ENCODE assay signal across 17 cellular contexts in the genomic region with DNA sequence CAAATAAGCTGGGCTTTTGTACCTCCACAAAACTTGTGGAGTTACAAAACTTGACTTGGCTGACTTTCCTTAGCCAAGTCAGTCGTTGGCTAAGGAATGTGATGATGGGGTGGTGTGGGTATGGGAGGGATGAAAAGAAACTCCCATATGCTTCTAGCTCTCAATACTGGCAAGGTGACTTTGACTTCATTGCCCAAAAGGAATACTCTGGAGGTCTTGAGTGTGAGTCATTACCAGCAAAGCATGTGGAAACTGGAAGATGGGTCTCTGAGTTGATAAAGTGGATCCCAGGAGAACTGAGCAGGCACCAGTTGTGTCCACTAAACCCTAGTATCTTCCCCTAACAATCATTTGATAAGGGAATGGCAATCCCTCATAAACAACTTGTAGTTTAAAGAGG.
DNase-seq lines count a peak whose midpoint lies in the region; ATAC-seq, FAIRE-seq and TF ChIP-seq lines count a peak whose summit lies in the region.
"Had no signal": no experiment of that assay in that cellular context is flagged by ENCODE, and none has a peak within 500 bp of the region (broad histone marks: within the 10 kb centered on the region; RNA-seq: fewer than 3 reads in every experiment).

No MANE protein-coding gene starts in this region.

- POLR2A ChIA-PET in IMR-90 (lab: Charles Lee; ENCODE audit: unreplicated experiment), result no interaction called here
- POLR2A ChIA-PET in naive thymus-derived CD4-positive, alpha-beta T cell (lab: Charles Lee), result no interaction called here

- no peak for TF ChIP-seq RAD21 in IMR-90 (IDR thresholded peaks at IDR 0.05; ENCODE audit: low read length)

- WGBS in IMR-90 (ENCODE audit: extremely low coverage in 2 of 2, insufficient read length in 1 of 2), 2 experiments, result no CpG with 5 or more reads among the region's 1 CpG

- peak overlapping the region; percentile 23; the same call in 1 of the 2 replicates for H2BK120ac ChIP-seq in IMR-90 (ENCODE audit: low read depth, low read length)

- H2BK15ac ChIP-seq in IMR-90 (ENCODE audit: low read depth, low read length), result peak overlapping the region; percentile 23; the same call in 1 of the 3 replicates

- peak; percentile 21 for DNase-seq in AG20443 (ENCODE audit: low spot score)
- DNase-seq in IMR-90, result peak; percentile 49
- DNase-seq in cardiac fibroblast (ENCODE audit: low read depth in 2 of 2), result peak; percentile 50 to 65
- peak; percentile 19 for DNase-seq in keratinocyte (ENCODE audit: low read depth, low spot score)
- DNase-seq in SIG-M5 (lab: John Stamatoyannopoulos, UW), result no peak
- no peak for DNase-seq in naive thymus-derived CD4-positive, alpha-beta T cell
- DNase-seq: activated CD8-positive, alpha-beta memory T cell treated with anti-CD3 and anti-CD28 coated beads for 24 hours; anterior cingulate cortex; Caco-2; dorsolateral prefrontal cortex; lower lobe of right lung; NCI-H187 treated with DMSO at 0.1 percent for 48 hours; NCI-H510A treated with DMSO at 0.1 percent for 48 hours; nephron progenitor cell had no signal

- dilution Hi-C loops in IMR-90 (cut with HindIII; ENCODE audit: low sequenced_read_pairs, unreplicated experiment) (no loop called here), keratinocyte (cut with MboI; ENCODE audit: extremely low pct_ligation_motif_present, low sequenced_read_pairs) (no loop called here)

- no peak overlapping the region for H3K56ac ChIP-seq in IMR-90 (ENCODE audit: extremely low read depth, insufficient read depth, low read length)

- no peak for TF ChIP-seq POLR2A in IMR-90 (IDR thresholded peaks at IDR 0.05; ENCODE audit: low read depth, low read length)

- intact Hi-C loops in IMR-90 (cut with micrococcal nuclease), result loop anchor here (10.0 kb wide), 1 partner anchor 1654 kb away; no protein-coding TSS in a partner anchor
- intact Hi-C loops in naive thymus-derived CD4-positive, alpha-beta T cell (cut with micrococcal nuclease), result no loop called here

- H3K9me3 ChIP-seq in IMR-90 (ENCODE audit: control insufficient read depth, insufficient read depth, low read length) (no peaks in the 10 kb centered on the region), keratinocyte (ENCODE audit: control insufficient read depth, low read depth, low read length) (no peaks in the 10 kb centered on the region)
- H3K9me3 ChIP-seq in naive thymus-derived CD4-positive, alpha-beta T cell (ENCODE audit: control insufficient read depth in 2 of 3, low read length in 3 of 3), result no peaks in the 10 kb centered on the region
- H3K9me3 ChIP-seq: Caco-2, lower lobe of right lung had no signal

- H3K4me3 Mint-ChIP-seq in naive thymus-derived CD4-positive, alpha-beta T cell, result no peak overlapping the region
- H3K4me3 Mint-ChIP-seq: nephron progenitor cell had no signal

- peak overlapping the region; percentile 34 for H3K18ac ChIP-seq in IMR-90 (ENCODE audit: low read depth, low read length)

- no peaks in the 10 kb centered on the region for H3K36me3 Mint-ChIP-seq in naive thymus-derived CD4-positive, alpha-beta T cell

- H3K4ac ChIP-seq in IMR-90 (ENCODE audit: low read depth, low read length), result peak overlapping the region; percentile 56; the same call in 1 of the 2 replicates

- H3K79me1 ChIP-seq in IMR-90 (ENCODE audit: low read depth in 1 of 2, low read length in 2 of 2), result peaks cover 5 to 26% of the 10 kb centered on the region in 2 experiments; a peak in 2 of 4 replicates

- H3K27ac ChIP-seq in IMR-90 (ENCODE audit: insufficient read depth, low read length) (peak overlapping the region; percentile 4; the same call in 1 of the 2 replicates), keratinocyte (ENCODE audit: control insufficient read depth, insufficient read depth, low read length) (no peak overlapping the region)
- no peak overlapping the region for H3K27ac ChIP-seq in naive thymus-derived CD4-positive, alpha-beta T cell (ENCODE audit: low read depth, low read length)
- H3K27ac ChIP-seq: dorsolateral prefrontal cortex, lower lobe of right lung had no signal

- peaks cover 9% of the 10 kb centered on the region; the same call in 1 of the 2 replicates for H3K4me1 ChIP-seq in IMR-90 (ENCODE audit: control insufficient read depth, insufficient read depth, low read length)
- H3K4me1 ChIP-seq in keratinocyte (ENCODE audit: control insufficient read depth, extremely low read depth, insufficient read depth, low read length), result peaks cover 14% of the 10 kb centered on the region
- no peaks in the 10 kb centered on the region for H3K4me1 ChIP-seq in naive thymus-derived CD4-positive, alpha-beta T cell (ENCODE audit: control insufficient read depth in 2 of 2, insufficient read depth in 2 of 2, low read length in 2 of 2)
- H3K4me1 ChIP-seq: Caco-2, lower lobe of right lung had no signal

- no peak overlapping the region for H3K27ac Mint-ChIP-seq in naive thymus-derived CD4-positive, alpha-beta T cell

- peak overlapping the region; percentile 58 for H2AK9ac ChIP-seq in IMR-90 (replicated peaks; ENCODE audit: low read depth, low read length, poor library complexity)

- no peak overlapping the region for H2AFZ ChIP-seq in IMR-90 (replicated peaks; ENCODE audit: low read length, poor library complexity)
- H2AFZ ChIP-seq in keratinocyte (ENCODE audit: control insufficient read depth, low read length), result peak overlapping the region; percentile 49

- H3K4me2 ChIP-seq in IMR-90 (ENCODE audit: low read depth, low read length) (peak overlapping the region; percentile 62; the same call in 1 of the 2 replicates), keratinocyte (ENCODE audit: control insufficient read depth, extremely low read depth, insufficient read depth, low read depth, low read length) (peak overlapping the region; percentile 30)

- ATAC-seq in IMR-90 (ENCODE audit: low read depth) (peak; percentile 56), GM18858 (IDR thresholded peaks at IDR 0.05; ENCODE audit: unreplicated experiment) (no peak), GM21360 (IDR thresholded peaks at IDR 0.05; ENCODE audit: unreplicated experiment) (no peak)
- no peak for ATAC-seq in naive thymus-derived CD4-positive, alpha-beta T cell
- ATAC-seq: lower lobe of right lung had no signal

- peaks cover 0 to 1% (median 0%) of the 10 kb centered on the region in 11 donors for H3K9me3 Mint-ChIP-seq in naive thymus-derived CD4-positive, alpha-beta T cell

- H3K79me2 ChIP-seq in keratinocyte (ENCODE audit: control insufficient read depth, insufficient read depth, low read length), result no peaks in the 10 kb centered on the region

- no peaks in the 10 kb centered on the region for H4K20me1 ChIP-seq in IMR-90 (ENCODE audit: insufficient read depth, low read length)
- no peaks in the 10 kb centered on the region for H4K20me1 ChIP-seq in keratinocyte (ENCODE audit: control insufficient read depth, extremely low read depth, insufficient read depth, low read length)

- H3K9ac ChIP-seq in IMR-90 (ENCODE audit: low read depth, low read length) (no peak overlapping the region), keratinocyte (ENCODE audit: control insufficient read depth, extremely low read depth, insufficient read depth, low read length) (no peak overlapping the region)

- H3K36me3 ChIP-seq in IMR-90 (ENCODE audit: control insufficient read depth, insufficient read depth, low read length) (no peaks in the 10 kb centered on the region), keratinocyte (ENCODE audit: control insufficient read depth in 2 of 2, extremely low read depth in 1 of 2, insufficient read depth in 2 of 2, low read length in 2 of 2) (no peaks in the 10 kb centered on the region)
- H3K36me3 ChIP-seq in naive thymus-derived CD4-positive, alpha-beta T cell (ENCODE audit: control insufficient read depth in 2 of 3, insufficient read depth in 3 of 3, low read length in 3 of 3), result no peaks in the 10 kb centered on the region
- H3K36me3 ChIP-seq: lower lobe of right lung had no signal

- 0 out of 2 replicates have a peak overlapping the region, but pooled peaks have one; percentile 38 for H3K14ac ChIP-seq in IMR-90 (replicated peaks; ENCODE audit: low read depth, low read length)

- BruUV-seq in IMR-90 (replicated peaks; lab: Mats Ljungman, UMichigan), result no TSS peak

- H3K9me1 ChIP-seq in IMR-90 (ENCODE audit: insufficient read depth, low read length) (0 out of 2 replicates have a peak, but pooled peaks cover 7% of the 10 kb centered on the region), keratinocyte (ENCODE audit: control insufficient read depth, extremely low read depth, insufficient read depth, low read length) (no peaks in the 10 kb centered on the region)

- H4K8ac ChIP-seq in IMR-90 (ENCODE audit: low read depth in 2 of 2, low read length in 2 of 2), result peak overlapping the region in 1 of 2 experiments; percentile 7; a peak in 1 of 4 replicates

- TF ChIP-seq CTCF in IMR-90 (conservative IDR thresholded peaks at IDR 0.05; ENCODE audit: low read depth, low read length) (no peak), cardiac fibroblast (IDR thresholded peaks at IDR 0.05; ENCODE audit: low read depth, low read length) (no peak), keratinocyte (optimal IDR thresholded peaks at IDR 0.05 in 1 of 3, IDR thresholded peaks at IDR 0.05 in 1 of 3, conservative IDR thresholded peaks at IDR 0.05 in 1 of 3; ENCODE audit: extremely low read depth in 1 of 3, insufficient read depth in 2 of 3, low read length in 3 of 3) (no peak)

- H3K27me3 ChIP-seq in IMR-90 (ENCODE audit: control insufficient read depth, insufficient read depth, low read length), result no peaks in the 10 kb centered on the region
- no peaks in the 10 kb centered on the region for H3K27me3 ChIP-seq in keratinocyte (ENCODE audit: control insufficient read depth, extremely low read depth, insufficient read depth, low read length)
- no peaks in the 10 kb centered on the region for H3K27me3 ChIP-seq in naive thymus-derived CD4-positive, alpha-beta T cell (ENCODE audit: control insufficient read depth in 2 of 2, insufficient read depth in 2 of 2, low read length in 2 of 2)
- H3K27me3 ChIP-seq: dorsolateral prefrontal cortex had no signal

- peak overlapping the region; percentile 13; the same call in 1 of the 2 replicates for H2BK20ac ChIP-seq in IMR-90 (ENCODE audit: low read depth, low read length)

- no peak overlapping the region for H3K4me3 ChIP-seq in IMR-90 (ENCODE audit: insufficient read depth, low read depth, low read length)
- H3K4me3 ChIP-seq in cardiac fibroblast (replicated peaks in 1 of 2; ENCODE audit: low read depth in 2 of 2, low read length in 2 of 2), result no peak overlapping the region
- peak overlapping the region in 1 of 3 experiments; percentile 25 for H3K4me3 ChIP-seq in keratinocyte (ENCODE audit: control insufficient read depth in 2 of 3, extremely low read depth in 1 of 3, insufficient read depth in 2 of 3, low read depth in 1 of 3, low read length in 3 of 3)
- H3K4me3 ChIP-seq in naive thymus-derived CD4-positive, alpha-beta T cell (ENCODE audit: low read length), result no peak overlapping the region
- H3K4me3 ChIP-seq: dorsolateral prefrontal cortex, lower lobe of right lung had no signal

- CTCF ChIA-PET in IMR-90 (lab: Yijun Ruan, JAX), result no interaction called here
- CTCF ChIA-PET in naive thymus-derived CD4-positive, alpha-beta T cell (lab: Charles Lee), result no interaction called here

- peak overlapping the region; percentile 71 for H2BK5ac ChIP-seq in IMR-90 (ENCODE audit: low read depth, low read length, poor library complexity, severe bottlenecking)

- H4K91ac ChIP-seq in IMR-90 (ENCODE audit: insufficient read depth, low read depth, low read length), result peak overlapping the region; percentile 48; the same call in 1 of the 2 replicates

- peaks cover 0 to 9% (median 5%) of the 10 kb centered on the region in 5 donors for H3K27me3 Mint-ChIP-seq in naive thymus-derived CD4-positive, alpha-beta T cell

- H2AK5ac ChIP-seq in IMR-90 (ENCODE audit: low read depth, low read length), result peak overlapping the region; percentile 49; the same call in 1 of the 2 replicates

- H3K23ac ChIP-seq in IMR-90 (ENCODE audit: low read depth, low read length), result no peak overlapping the region; the same call in 1 of the 2 replicates

- peak; percentile 83 for FAIRE-seq in keratinocyte (lab: Jason Lieb, UNC)
- FAIRE-seq: GM19239 had no signal

- in situ Hi-C loops in IMR-90 (cut with MboI; ENCODE audit: low sequenced_read_pairs), result no loop called here

- H4K5ac ChIP-seq in IMR-90 (ENCODE audit: low read depth, low read length), result peak overlapping the region; percentile 19; the same call in 1 of the 2 replicates

- no peaks in the 10 kb centered on the region for H3K4me1 Mint-ChIP-seq in naive thymus-derived CD4-positive, alpha-beta T cell

Comparison
In these comparisons a context has a peak if more than half of its experiments do, and no peak if none do; other contexts are left out.
1. DNase-seq: peak in AG20443 (single experiment), IMR-90 (single experiment), cardiac fibroblast (2 of 2) and keratinocyte (single experiment); none in SIG-M5 (single experiment) and naive thymus-derived CD4-positive, alpha-beta T cell (0 of 9).